14 cellular contexts compared by ENCODE assay signal in genomic region chr1:51576085-51576444, GRCh38. TPM values are rescaled to one million over a fixed set of nuclear protein-coding genes. Genes with fewer than 3 reads are reported as not detected.
DNase-seq lines count a peak whose midpoint lies in the region; ATAC-seq, FAIRE-seq and TF ChIP-seq lines count a peak whose summit lies in the region.
"Had no signal": no experiment of that assay in that cellular context is flagged by ENCODE, and none has a peak within 500 bp of the region (broad histone marks: within the 10 kb centered on the region; RNA-seq: fewer than 3 reads in every experiment).

No MANE protein-coding gene starts in this region.

- H3K27ac ChIP-seq in DND-41 (ENCODE audit: low read length) (peak overlapping the region; percentile 62), heart right ventricle (no peak overlapping the region)
- H3K27ac ChIP-seq: body of pancreas, KMS-11, tibial artery had no signal

- H3K4me3 Mint-ChIP-seq in activated B cell treated with CpG ODN at 0.5 μM for 24 hours, result peak overlapping the region; percentile 39
- peak overlapping the region in 5 of 10 donors; percentile 0 to 30 (median 8) for H3K4me3 Mint-ChIP-seq in naive thymus-derived CD8-positive, alpha-beta T cell

- no peaks in the 10 kb centered on the region for H3K27me3 ChIP-seq in DND-41 (ENCODE audit: insufficient read depth, low read length, poor library complexity)
- H3K27me3 ChIP-seq in heart right ventricle, result no peaks in the 10 kb centered on the region
- H3K27me3 ChIP-seq: body of pancreas, tibial artery had no signal

- H3K4me1 ChIP-seq in DND-41 (ENCODE audit: insufficient read depth, low read length) (peaks cover 23% of the 10 kb centered on the region), heart right ventricle (peaks cover 0 to 36% (median 4%) of the 10 kb centered on the region in 9 donors)
- H3K4me1 ChIP-seq: body of pancreas had no signal

- ATAC-seq in DND-41 (ENCODE audit: insufficient read depth, low read depth), result peak; percentile 65
- ATAC-seq in activated B cell treated with CpG ODN at 0.5 μM for 24 hours (ENCODE audit: low read depth), result no peak
- peak in 1 of 2 donors; percentile 52 for ATAC-seq in naive thymus-derived CD8-positive, alpha-beta T cell
- no peak for ATAC-seq in heart right ventricle
- ATAC-seq: body of pancreas, left lobe of liver had no signal

- 0 out of 2 replicates have a peak overlapping the region, but pooled peaks have one; percentile 18 for H3K9ac ChIP-seq in DND-41 (ENCODE audit: low read depth, low read length)
- H3K9ac ChIP-seq: KMS-11 had no signal

- H3K9me3 ChIP-seq in DND-41 (ENCODE audit: insufficient read depth, low read length, severe bottlenecking), result peaks cover 2% of the 10 kb centered on the region
- H3K9me3 ChIP-seq in heart right ventricle, result no peaks in the 10 kb centered on the region
- H3K9me3 ChIP-seq: body of pancreas, tibial artery had no signal

- DNase-seq in DND-41 (peak; percentile 13), GM19239 (ENCODE audit: insufficient read length, low spot score) (no peak), activated B cell treated with CpG ODN at 0.5 μM for 24 hours (no peak), NCI-H1436 (lab: John Stamatoyannopoulos, UW) (no peak), GM19240 (ENCODE audit: insufficient read length, low spot score) (no peak), heart right ventricle (no peak)
- peak in 1 of 10 donors; percentile 3 for DNase-seq in naive thymus-derived CD8-positive, alpha-beta T cell
- DNase-seq: body of pancreas; HCEC 1CT; NCI-H146; stimulated activated CD4-positive, alpha-beta T cell treated with anti-CD3 and anti-CD28 coated beads, Interleukin-15, amount 100 ng/mL, for 24 hours; tibial artery had no signal

- POLR2A ChIA-PET in activated B cell treated with CpG ODN at 0.5 μM for 24 hours (lab: Charles Lee), result interaction anchor here (0.6 to 2.6 kb wide), 4 partner anchors 14 to 977 kb away, joined by 3 to 10 read pairs (median 6); partner anchors contain the start of genes EPS15 and TUT4
- POLR2A ChIA-PET in naive thymus-derived CD8-positive, alpha-beta T cell (lab: Charles Lee), result no interaction called here

- H3K27ac Mint-ChIP-seq in activated B cell treated with CpG ODN at 0.5 μM for 24 hours, result peak overlapping the region; percentile 42
- peak overlapping the region in 9 of 10 donors; percentile 1 to 85 (median 57) for H3K27ac Mint-ChIP-seq in naive thymus-derived CD8-positive, alpha-beta T cell

- peaks cover 3% of the 10 kb centered on the region for H3K9me3 Mint-ChIP-seq in activated B cell treated with CpG ODN at 0.5 μM for 24 hours
- no peaks in the 10 kb centered on the region for H3K9me3 Mint-ChIP-seq in naive thymus-derived CD8-positive, alpha-beta T cell

- H4K20me1 ChIP-seq in DND-41 (ENCODE audit: insufficient read depth, low read length), result no peaks in the 10 kb centered on the region

- peak; percentile 75 for FAIRE-seq in GM19239 (lab: Jason Lieb, UNC)

- H3K4me3 ChIP-seq in DND-41 (ENCODE audit: low read depth in 1 of 2, low read length in 2 of 2) (no peak overlapping the region), heart right ventricle (no peak overlapping the region)
- H3K4me3 ChIP-seq: body of pancreas, tibial artery had no signal

- H3K27me3 Mint-ChIP-seq in activated B cell treated with CpG ODN at 0.5 μM for 24 hours, result no peaks in the 10 kb centered on the region
- H3K27me3 Mint-ChIP-seq in naive thymus-derived CD8-positive, alpha-beta T cell, result peaks cover 0 to 1% (median 0%) of the 10 kb centered on the region in 5 donors

- peaks cover 71% of the 10 kb centered on the region for H3K4me1 Mint-ChIP-seq in activated B cell treated with CpG ODN at 0.5 μM for 24 hours
- H3K4me1 Mint-ChIP-seq in naive thymus-derived CD8-positive, alpha-beta T cell, result peaks cover 18 to 58% (median 20%) of the 10 kb centered on the region in 4 donors

- peak overlapping the region; percentile 50 for H3K4me2 ChIP-seq in DND-41 (ENCODE audit: insufficient read depth, low read length)
- H3K4me2 ChIP-seq: KMS-11 had no signal

- no peaks in the 10 kb centered on the region for H3K79me2 ChIP-seq in DND-41 (ENCODE audit: insufficient read depth, low read length)

- 86 to 94% methylated on average over 2 of the region's 2 CpGs for WGBS in heart right ventricle, 2 donors

- TF ChIP-seq CTCF in DND-41 (IDR thresholded peaks at IDR 0.05; ENCODE audit: borderline replicate concordance, extremely low read depth, low read length, poor library complexity, severe bottlenecking) (no peak), activated B cell treated with CpG ODN at 0.5 μM for 24 hours (IDR thresholded peaks at IDR 0.05) (no peak), heart right ventricle (IDR thresholded peaks at IDR 0.05) (no peak)

- H2AFZ ChIP-seq in DND-41 (ENCODE audit: low read depth, low read length), result peak overlapping the region; percentile 43; the same call in 1 of the 2 replicates

- H3K36me3 ChIP-seq in DND-41 (ENCODE audit: insufficient read depth, low read length) (no peaks in the 10 kb centered on the region), heart right ventricle (no peaks in the 10 kb centered on the region)
- H3K36me3 ChIP-seq: tibial artery had no signal

- CTCF ChIA-PET in activated B cell treated with CpG ODN at 0.5 μM for 24 hours (lab: Charles Lee), result interaction anchor here (1.6 kb wide), 1 partner anchor 41 kb away, joined by 6 read pairs; no protein-coding TSS in a partner anchor

- no peaks in the 10 kb centered on the region for H3K36me3 Mint-ChIP-seq in activated B cell treated with CpG ODN at 0.5 μM for 24 hours (ENCODE audit: low read depth)
- no peaks in the 10 kb centered on the region for H3K36me3 Mint-ChIP-seq in naive thymus-derived CD8-positive, alpha-beta T cell

- intact Hi-C loops in activated B cell treated with CpG ODN at 0.5 μM for 24 hours (cut with micrococcal nuclease) (no loop called here), heart right ventricle (cut with DNase I) (no loop called here)

RNA-seq across cellular contexts. Expression of gene OSBPL9, which starts 40.8 kb away (rescaled TPM):
- total RNA-seq in activated B cell treated with CpG ODN at 0.5 μM for 24 hours, result 58.2 and 63.7 TPM in 2 replicates
- 10 to 100 TPM; 56.9 to 58.2 TPM for total RNA-seq in naive thymus-derived CD8-positive, alpha-beta T cell
- polyA plus RNA-seq in naive thymus-derived CD8-positive, alpha-beta T cell, result 10 to 100 TPM; 46.8 to 53.3 (median 47.4) TPM
- total RNA-seq in heart right ventricle, result 10 to 100 TPM; 32.5 to 77.9 (median 55.6) TPM
- polyA plus RNA-seq in heart right ventricle, result 10 to 100 TPM; 42.9 to 82.9 TPM

RNA-seq across cellular contexts. Expression of gene EPS15, which starts 57.0 kb away (rescaled TPM):
- total RNA-seq in activated B cell treated with CpG ODN at 0.5 μM for 24 hours (150 and 151 TPM in 2 replicates), heart right ventricle (10 to 100 TPM; 52.9 to 81.4 (median 63.9) TPM)
- 10 to 100 TPM; 48.8 to 53.8 TPM for total RNA-seq in naive thymus-derived CD8-positive, alpha-beta T cell
- polyA plus RNA-seq in naive thymus-derived CD8-positive, alpha-beta T cell, result 10 to 100 TPM; 29.5 to 41.1 (median 30.0) TPM
- polyA plus RNA-seq in heart right ventricle, result 10 to 100 TPM; 12.4 to 27.4 TPM
